In the genomic region with DNA sequence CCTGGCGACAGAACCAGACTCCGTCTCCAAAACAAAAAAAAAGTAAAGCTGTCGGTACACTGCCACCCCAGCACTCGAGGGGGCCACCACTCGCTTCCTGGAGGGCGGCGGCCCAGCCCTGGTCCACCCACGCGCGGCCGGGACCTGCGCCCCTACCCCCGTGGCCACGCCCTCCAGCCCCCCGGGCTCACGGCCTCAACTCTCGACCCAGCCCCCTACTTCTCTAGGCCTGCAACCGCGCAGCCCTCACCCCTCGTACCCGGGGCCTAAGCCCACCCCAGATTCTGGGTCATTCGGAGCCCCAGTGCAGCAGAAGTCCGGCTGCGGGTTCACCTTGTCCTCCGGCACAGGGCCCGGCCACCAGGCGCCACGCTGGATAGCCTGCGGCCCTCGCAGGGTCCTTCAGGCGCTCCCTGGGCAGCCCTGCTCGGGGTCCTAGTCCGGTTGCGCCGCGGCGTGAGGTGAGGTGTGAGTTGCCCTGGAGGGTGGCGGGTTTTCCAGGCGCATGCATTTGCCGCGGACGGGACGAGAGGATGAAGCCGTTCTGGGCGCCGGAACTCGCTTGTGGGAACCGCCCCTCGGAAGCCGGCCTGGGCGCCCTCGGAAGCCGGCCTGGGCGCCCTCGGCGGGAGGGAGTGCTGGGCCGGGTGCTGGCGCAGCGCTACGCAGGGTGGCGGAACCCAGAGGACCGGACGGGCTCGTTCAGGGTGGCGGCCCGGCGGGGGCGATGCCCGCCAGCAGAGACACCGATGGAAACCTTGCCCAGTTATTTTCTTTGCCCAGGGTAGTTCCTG, we compare ENCODE assay signal across 8 cellular contexts. TPM values are rescaled to one million over a fixed set of nuclear protein-coding genes. Genes with fewer than 3 reads are reported as not detected.
DNase-seq lines count a peak whose midpoint lies in the region; ATAC-seq lines count a peak whose summit lies in the region.

A gene (minus strand): TSS at position 348 of the 794 bp plus-strand sequence.

- peak; percentile 73 for ATAC-seq in GM19463 (IDR thresholded peaks at IDR 0.05; ENCODE audit: unreplicated experiment)

- DNase-seq in CD1c-positive myeloid dendritic cell (ENCODE audit: extremely low spot score) (peak; percentile 95), HT-29 (ENCODE audit: low spot score) (peak; percentile 85), lung microvascular endothelial cell (ENCODE audit: low read depth in 2 of 2) (peak; percentile 92 to 93)
- DNase-seq in NK-92 treated with Interleukin-12 subunit alpha and Interleukin-12 subunit beta, amount 100 ng/mL, for 24 hours (lab: John Stamatoyannopoulos, UW): peak; percentile 84
- peak; percentile 99 for DNase-seq in activated CD8-positive, alpha-beta memory T cell treated with anti-CD3 and anti-CD28 coated beads for 24 hours
- peak; percentile 81 for DNase-seq in effector CD4-positive, alpha-beta T cell
- DNase-seq in stimulated activated CD4-positive, alpha-beta T cell treated with anti-CD3 and anti-CD28 coated beads, TNF-alpha, amount 100 ng/mL, for 4 hours (ENCODE audit: low read depth in 3 of 3): peak; percentile 82 to 95 (median 83)

RNA-seq across cellular contexts. Expression of the gene that starts here (rescaled TPM):
- 18.1 and 37.3 TPM in 2 replicates for total RNA-seq in HT-29 (2014; rRNA removed; shearing (Covaris generic))
- total RNA-seq in lung microvascular endothelial cell: 11.3 and 16.3 TPM in 2 replicates

Comparison
In these comparisons a context has a peak if more than half of its experiments do, and no peak if none do; other contexts are left out.
1. Peak in every context shown above with its lines: DNase-seq and ATAC-seq.